Comparison of ENCODE assay signal across 9 cellular contexts in genomic region chr2:127128508-127128907, GRCh38. TPM values are rescaled to one million over a fixed set of nuclear protein-coding genes. Genes with fewer than 3 reads are reported as not detected.
DNase-seq lines count a peak whose midpoint lies in the region; ATAC-seq, FAIRE-seq and TF ChIP-seq lines count a peak whose summit lies in the region.
"Had no signal": no experiment of that assay in that cellular context is flagged by ENCODE, and none has a peak within 500 bp of the region (broad histone marks: within the 10 kb centered on the region; RNA-seq: fewer than 3 reads in every experiment).

No MANE protein-coding gene starts in this region.

- ATAC-seq in GM21447 (IDR thresholded peaks at IDR 0.05; ENCODE audit: unreplicated experiment) (peak; percentile 98), HG03558 (IDR thresholded peaks at IDR 0.05; ENCODE audit: extremely low read depth, unreplicated experiment) (peak; percentile 89), natural killer cell (peak; percentile 26 to 35 (median 32))

- H3K36me3 Mint-ChIP-seq in MCF 10A (ENCODE audit: insufficient read depth, unreplicated experiment) (no peaks in the 10 kb centered on the region), natural killer cell (no peaks in the 10 kb centered on the region)

- POLR2A ChIA-PET in MCF 10A (lab: Yijun Ruan, JAX), result interaction anchor here (1.0 to 1.7 kb wide), 2 partner anchors 15 to 22 kb away, joined by 3 to 5 read pairs; partner anchors contain the start of gene BIN1

- DNase-seq in MCF 10A (ENCODE audit: unreplicated experiment) (peak; percentile 45), natural killer cell (no peak), HTR-8/SVneo (ENCODE audit: insufficient read length, low spot score) (no peak)
- no peak for DNase-seq in effector CD8-positive, alpha-beta T cell (lab: John Stamatoyannopoulos, UW)
- no peak for DNase-seq in activated T-cell treated with anti-CD3 and anti-CD28 coated beads, Interleukin-2, amount 50 U/mL, for 48 hours

- peaks cover 5% of the 10 kb centered on the region for H3K4me1 Mint-ChIP-seq in MCF 10A (ENCODE audit: insufficient read depth, unreplicated experiment)
- H3K4me1 Mint-ChIP-seq in natural killer cell, result peaks cover 0 to 6% of the 10 kb centered on the region in 2 donors

- no peaks in the 10 kb centered on the region for H3K9me3 Mint-ChIP-seq in MCF 10A (ENCODE audit: unreplicated experiment)
- no peaks in the 10 kb centered on the region for H3K9me3 Mint-ChIP-seq in natural killer cell
- H3K9me3 Mint-ChIP-seq: dendritic cell treated with granulocyte-macrophage colony-stimulating factor and Interleukin-4, amounts not matched to agents 40 ng/mL and 50 ng/mL, for 4 days had no signal

- H3K27me3 Mint-ChIP-seq in MCF 10A (ENCODE audit: insufficient read depth, unreplicated experiment) (no peaks in the 10 kb centered on the region), natural killer cell (ENCODE audit: low read depth in 2 of 2) (no peaks in the 10 kb centered on the region)

- BruUV-seq in MCF 10A (replicated peaks; lab: Mats Ljungman, UMichigan), result no TSS peak

- H3K27ac Mint-ChIP-seq in MCF 10A (ENCODE audit: low read depth, unreplicated experiment) (peak overlapping the region; percentile 16), natural killer cell (no peak overlapping the region)
- H3K27ac Mint-ChIP-seq: dendritic cell treated with granulocyte-macrophage colony-stimulating factor and Interleukin-4, amounts not matched to agents 40 ng/mL and 50 ng/mL, for 4 days had no signal

- FAIRE-seq in HTR-8/SVneo (lab: Jason Lieb, UNC), result no peak

- intact Hi-C loops in MCF 10A (cut with micrococcal nuclease), result no loop called here
- intact Hi-C loops in natural killer cell (cut with micrococcal nuclease), result no loop called here

- 0 out of 3 replicates have a peak, but pooled peaks have one; percentile 11 for TF ChIP-seq CTCF in GM12872 (IDR thresholded peaks at IDR 0.05; ENCODE audit: insufficient read depth, low read depth, low read length)
- no peak for TF ChIP-seq CTCF in MCF 10A (IDR thresholded peaks at IDR 0.05; ENCODE audit: unreplicated experiment)
- TF ChIP-seq CTCF in natural killer cell (IDR thresholded peaks at IDR 0.05), result no peak

- CTCF ChIA-PET in MCF 10A (lab: Yijun Ruan, JAX), result no interaction called here

- peak overlapping the region; percentile 57 for H3K4me3 Mint-ChIP-seq in MCF 10A (ENCODE audit: unreplicated experiment)
- no peak overlapping the region for H3K4me3 Mint-ChIP-seq in natural killer cell
- H3K4me3 Mint-ChIP-seq: dendritic cell treated with granulocyte-macrophage colony-stimulating factor and Interleukin-4, amounts not matched to agents 40 ng/mL and 50 ng/mL, for 4 days had no signal

RNA-seq across cellular contexts. Expression of gene BIN1, which starts 21.6 kb away (rescaled TPM):
- 22.4 and 29.6 TPM in 2 replicates for total RNA-seq in MCF 10A (2022)
- total RNA-seq in natural killer cell, result 100 to 1,000 TPM in 2 of 3 donors, 10 to 100 TPM in 1; 73.5 to 131 (median 107) TPM

Comparison
In these comparisons a context has a peak if more than half of its experiments do, and no peak if none do; other contexts are left out.
1. ATAC-seq: peak in every context shown above with its lines; median percentile 98 in GM21447; 89 in HG03558; 32 in natural killer cell.